In genomic region chr14:70926187-70926830, GRCh38 we compare ENCODE assay signal across 26 cellular contexts. TPM values are rescaled to one million over a fixed set of nuclear protein-coding genes. Genes with fewer than 3 reads are reported as not detected.
DNase-seq lines count a peak whose midpoint lies in the region; ATAC-seq and TF ChIP-seq lines count a peak whose summit lies in the region.
"Had no signal": no experiment of that assay in that cellular context is flagged by ENCODE, and none has a peak within 500 bp of the region (broad histone marks: within the 10 kb centered on the region; RNA-seq: fewer than 3 reads in every experiment).

No MANE protein-coding gene starts in this region.

- POLR2A ChIA-PET in CD4-positive, alpha-beta T cell (lab: Charles Lee), result no interaction called here
- POLR2A ChIA-PET in T-cell (lab: Charles Lee), result no interaction called here

- no peak overlapping the region for H2BK15ac ChIP-seq in mesendoderm (replicated peaks; ENCODE audit: low read depth)

- no peaks in the 10 kb centered on the region for H3K27me3 Mint-ChIP-seq in CD4-positive, alpha-beta T cell
- no peaks in the 10 kb centered on the region for H3K27me3 Mint-ChIP-seq in T-cell
- H3K27me3 Mint-ChIP-seq: activated CD4-positive, alpha-beta T cell treated with anti-CD3 and anti-CD28 coated beads, Interleukin-2, amount 10 ng/mL, durations not matched to agents 7 days and 5 days; stimulated activated naive CD8-positive, alpha-beta T cell treated with anti-CD3 and anti-CD28 coated beads, Interleukin-15, Interleukin-2, amounts not matched to agents 100 ng/mL and 50 ng/mL, for 24 hours had no signal

- peak overlapping the region; percentile 20 for H3K27ac Mint-ChIP-seq in CD4-positive, alpha-beta T cell
- peak overlapping the region; percentile 62 to 85 for H3K27ac Mint-ChIP-seq in T-cell
- H3K27ac Mint-ChIP-seq: activated CD4-positive, alpha-beta T cell treated with anti-CD3 and anti-CD28 coated beads, Interleukin-2, amount 10 ng/mL, durations not matched to agents 7 days and 5 days; HFFc6; stimulated activated naive CD8-positive, alpha-beta T cell treated with anti-CD3 and anti-CD28 coated beads, Interleukin-15, Interleukin-2, amounts not matched to agents 100 ng/mL and 50 ng/mL, for 24 hours; T-helper 2 cell treated with Interferon-gamma antibody and Interleukin-4, amounts not matched to agents 5 μg/mL and 100 μg/mL, for 36 hours had no signal

- H3K36me3 ChIP-seq in mesendoderm (ENCODE audit: control insufficient read depth, insufficient read depth, low read length), result no peaks in the 10 kb centered on the region
- H3K36me3 ChIP-seq: Peyer's patch, vagina had no signal

- H4K5ac ChIP-seq in mesendoderm (ENCODE audit: low read length), result no peak overlapping the region

- no peak overlapping the region for H3K18ac ChIP-seq in mesendoderm (ENCODE audit: low read length)

- no peaks in the 10 kb centered on the region for H3K9me3 ChIP-seq in CD4-positive, alpha-beta T cell (ENCODE audit: control insufficient read depth, low read length)
- H3K9me3 ChIP-seq: A549, Peyer's patch, vagina had no signal

- peak; percentile 58 for ATAC-seq in CD4-positive, alpha-beta T cell (ENCODE audit: poor library complexity)
- ATAC-seq in T-cell (replicated peaks in 1 of 4), result peak; percentile 17 to 82 (median 46)
- no peak for ATAC-seq in GM19351 (IDR thresholded peaks at IDR 0.05; ENCODE audit: unreplicated experiment)
- no peak for ATAC-seq in HG02938 (IDR thresholded peaks at IDR 0.05; ENCODE audit: unreplicated experiment)
- ATAC-seq: A549, left colon, right cardiac atrium had no signal

- CTCF ChIA-PET in CD4-positive, alpha-beta T cell (lab: Charles Lee), result interaction anchor here (0.8 to 1.9 kb wide), 3 partner anchors 8 to 19 kb away, joined by 3 to 14 read pairs (median 11); partner anchors contain the start of gene PCNX1
- CTCF ChIA-PET in T-cell (lab: Charles Lee), result interaction anchor here in 1 of 2 donors (0.9 to 1.5 kb wide), 2 partner anchors 19 to 40 kb away, joined by 3 to 7 read pairs; partner anchors contain the start of gene PCNX1

- H3K9ac ChIP-seq in mesendoderm (ENCODE audit: low read length), result no peak overlapping the region

- H3K27me3 ChIP-seq in CD4-positive, alpha-beta T cell (ENCODE audit: control insufficient read depth, insufficient read depth, low read length), result no peaks in the 10 kb centered on the region
- H3K27me3 ChIP-seq in mesendoderm (ENCODE audit: insufficient read depth, low read length, poor library complexity), result no peaks in the 10 kb centered on the region
- H3K27me3 ChIP-seq: Peyer's patch, vagina had no signal

- intact Hi-C loops in CD4-positive, alpha-beta T cell (cut with DNase I, micrococcal nuclease), result no loop called here

- H2BK120ac ChIP-seq in mesendoderm (ENCODE audit: low read depth, low read length), result no peak overlapping the region

- H3K9me3 Mint-ChIP-seq in CD4-positive, alpha-beta T cell, result no peaks in the 10 kb centered on the region
- H3K9me3 Mint-ChIP-seq in T-cell, result no peaks in the 10 kb centered on the region
- H3K9me3 Mint-ChIP-seq: activated CD4-positive, alpha-beta T cell treated with anti-CD3 and anti-CD28 coated beads, Interleukin-2, amount 10 ng/mL, durations not matched to agents 7 days and 5 days; HFFc6; stimulated activated naive CD8-positive, alpha-beta T cell treated with anti-CD3 and anti-CD28 coated beads, Interleukin-15, Interleukin-2, amounts not matched to agents 100 ng/mL and 50 ng/mL, for 24 hours; T-helper 2 cell treated with Interferon-gamma antibody and Interleukin-4, amounts not matched to agents 5 μg/mL and 100 μg/mL, for 36 hours had no signal

- TF ChIP-seq CTCF in CD4-positive, alpha-beta T cell (IDR thresholded peaks at IDR 0.05), result no peak

- no peak overlapping the region for H2AK5ac ChIP-seq in mesendoderm (ENCODE audit: low read length)

- H3K4me1 Mint-ChIP-seq in CD4-positive, alpha-beta T cell (ENCODE audit: low read depth), result peaks cover 91% of the 10 kb centered on the region
- H3K4me1 Mint-ChIP-seq in T-cell, result peaks cover 83 to 94% (median 87%) of the 10 kb centered on the region in 3 donors

- peaks cover 28% of the 10 kb centered on the region for H3K79me2 ChIP-seq in mesendoderm (ENCODE audit: control insufficient read depth, insufficient read depth, low read length)

- H3K27ac ChIP-seq in CD4-positive, alpha-beta T cell (ENCODE audit: low read depth, low read length), result no peak overlapping the region
- H3K27ac ChIP-seq in mesendoderm (ENCODE audit: low read depth, low read length), result no peak overlapping the region
- H3K27ac ChIP-seq: A549, coronary artery, Peyer's patch, vagina had no signal

- no peaks in the 10 kb centered on the region for H3K36me3 Mint-ChIP-seq in CD4-positive, alpha-beta T cell (ENCODE audit: low read depth)
- H3K36me3 Mint-ChIP-seq in T-cell, result no peaks in the 10 kb centered on the region

- H3K4me1 ChIP-seq in mesendoderm (ENCODE audit: control insufficient read depth, low read depth, low read length), result peaks cover 2% of the 10 kb centered on the region

- no CpG with 5 or more reads among the region's 5 CpGs for WGBS in mesendoderm (ENCODE audit: extremely low coverage, insufficient coverage, low lambda C conversion rate)

- DNase-seq in activated CD8-positive, alpha-beta memory T cell treated with anti-CD3 and anti-CD28 coated beads, Interleukin-2, amount 50 U/mL, for 4 hours, result peak; percentile 22
- no peak for DNase-seq in activated CD8-positive, alpha-beta memory T cell treated with anti-CD3 and anti-CD28 coated beads, Interleukin-2, amount 50 U/mL, for 48 hours
- DNase-seq in CD4-positive, alpha-beta T cell, result no peak
- DNase-seq in T-cell (peak in 11 of 34 experiments; percentile 18 to 51 (median 33)), mesendoderm (no peak), NCI-H82 treated with DMSO at 0.1 percent for 48 hours (lab: John Stamatoyannopoulos, UW; ENCODE audit: unreplicated experiment) (no peak)
- DNase-seq: activated CD4-positive, alpha-beta T cell treated with anti-CD3 and anti-CD28 coated beads, Interleukin-2, amount 10 ng/mL, durations not matched to agents 7 days and 5 days; activated naive CD4-positive, alpha-beta T cell; effector memory CD4-positive, alpha-beta T cell; HFFc6; left colon; NCI-H146; NCI-H2107; NCI-H446; NCI-H748 treated with DMSO at 0.1 percent for 48 hours; Peyer's patch; right cardiac atrium; SHP77; stimulated activated CD4-positive, alpha-beta T cell treated with anti-CD3 and anti-CD28 coated beads, Interleukin-1b, Interleukin-23, amount 100 ng/mL, for 48 hours had no signal

- H2BK5ac ChIP-seq in mesendoderm (ENCODE audit: low read length), result no peak overlapping the region

- H3K4me2 ChIP-seq in mesendoderm (ENCODE audit: low read length), result no peak overlapping the region
- H3K4me2 ChIP-seq: A549 had no signal

- H3K23ac ChIP-seq in mesendoderm (ENCODE audit: low read length), result peak overlapping the region; percentile 37

- H3K4me3 Mint-ChIP-seq in CD4-positive, alpha-beta T cell, result no peak overlapping the region
- H3K4me3 Mint-ChIP-seq in T-cell, result peak overlapping the region; percentile 0 to 44 (median 11)
- H3K4me3 Mint-ChIP-seq: activated CD4-positive, alpha-beta T cell treated with anti-CD3 and anti-CD28 coated beads, Interleukin-2, amount 10 ng/mL, durations not matched to agents 7 days and 5 days; HFFc6; stimulated activated naive CD8-positive, alpha-beta T cell treated with anti-CD3 and anti-CD28 coated beads, Interleukin-15, Interleukin-2, amounts not matched to agents 100 ng/mL and 50 ng/mL, for 24 hours; T-helper 2 cell treated with Interferon-gamma antibody and Interleukin-4, amounts not matched to agents 5 μg/mL and 100 μg/mL, for 36 hours had no signal

- H4K8ac ChIP-seq in mesendoderm (ENCODE audit: low read depth, low read length), result no peak overlapping the region

- H3K4ac ChIP-seq in mesendoderm (ENCODE audit: low read depth, low read length), result no peak overlapping the region

- no peak overlapping the region for H3K56ac ChIP-seq in mesendoderm (ENCODE audit: low read length)

- peaks cover 21% of the 10 kb centered on the region for H3K79me1 ChIP-seq in mesendoderm (ENCODE audit: low read length)

- H3K4me3 ChIP-seq in mesendoderm (ENCODE audit: low read length), result no peak overlapping the region
- H3K4me3 ChIP-seq: A549, coronary artery, Peyer's patch, vagina had no signal

RNA-seq across cellular contexts. Expression of gene PCNX1, which starts 19.1 kb away (rescaled TPM):
- total RNA-seq in CD4-positive, alpha-beta T cell, result 10 to 100 TPM; 87.1 to 87.6 TPM
- 100 to 1,000 TPM in 2 of 5 donors, 10 to 100 TPM in 3; 80.8 to 140 (median 86.3) TPM for total RNA-seq in T-cell
- polyA plus RNA-seq in mesendoderm (2013, experiment 1 of 2), result 13.3 TPM
- polyA plus RNA-seq in mesendoderm (2013, experiment 2 of 2), result 13.2 TPM

Comparison
In these comparisons a context has a peak if more than half of its experiments do, and no peak if none do; other contexts are left out.
1. ATAC-seq: peak in CD4-positive, alpha-beta T cell (single experiment) and T-cell (4 of 4); none in GM19351 (single experiment) and HG02938 (single experiment).